In genomic region chr14:94384342-94384741, GRCh38 we compare ENCODE assay signal across 24 cellular contexts. TPM values are rescaled to one million over a fixed set of nuclear protein-coding genes. Genes with fewer than 3 reads are reported as not detected.
DNase-seq lines count a peak whose midpoint lies in the region; ATAC-seq, FAIRE-seq and TF ChIP-seq lines count a peak whose summit lies in the region.
"Had no signal": no experiment of that assay in that cellular context is flagged by ENCODE, and none has a peak within 500 bp of the region (broad histone marks: within the 10 kb centered on the region; RNA-seq: fewer than 3 reads in every experiment).

No MANE protein-coding gene starts in this region.

- TF ChIP-seq POLR2A in HepG2 (IDR thresholded peaks at IDR 0.05; ENCODE audit: insufficient read depth in 1 of 2, low read depth in 2 of 2, low read length in 2 of 2): peak; percentile 27 to 68; a peak in 3 of 4 replicates

- POLR2A ChIA-PET in HepG2 (lab: Yijun Ruan, JAX): interaction anchor here (1.1 to 7.4 kb wide), 6 partner anchors 8 to 62 kb away, joined by 5 to 180 read pairs (median 68); partner anchors contain the start of gene SERPINA6
- POLR2A ChIA-PET in WTC11 (lab: Charles Lee): no interaction called here

- H3K27ac ChIP-seq in colonic mucosa (peak overlapping the region; percentile 50), HepG2 (ENCODE audit: extremely low read length, insufficient read depth, low read length) (peak overlapping the region; percentile 90), subcutaneous abdominal adipose tissue (ENCODE audit: low read depth, low read length) (peak overlapping the region; percentile 60)

- peaks cover 0 to 3% (median 0%) of the 10 kb centered on the region in 7 donors for H3K9me3 Mint-ChIP-seq in CD14-positive monocyte
- no peaks in the 10 kb centered on the region for H3K9me3 Mint-ChIP-seq in WTC11
- H3K9me3 Mint-ChIP-seq: CD8-positive, alpha-beta memory T cell; GM23338 had no signal

- H3K36me3 Mint-ChIP-seq in CD14-positive monocyte (peaks cover 67 to 97% of the 10 kb centered on the region in 2 donors), WTC11 (no peaks in the 10 kb centered on the region)
- H3K36me3 Mint-ChIP-seq: CD8-positive, alpha-beta memory T cell had no signal

- no peak overlapping the region for H2AFZ ChIP-seq in HepG2 (ENCODE audit: low read length)
- H2AFZ ChIP-seq: GM23338 had no signal

- no peaks in the 10 kb centered on the region for H3K9me3 ChIP-seq in colonic mucosa
- no peaks in the 10 kb centered on the region for H3K9me3 ChIP-seq in HepG2 (ENCODE audit: low read length)
- no peaks in the 10 kb centered on the region for H3K9me3 ChIP-seq in subcutaneous abdominal adipose tissue (ENCODE audit: control insufficient read depth in 5 of 5, low read length in 5 of 5)
- H3K9me3 ChIP-seq: BE2C had no signal

- H3K4me1 Mint-ChIP-seq in CD14-positive monocyte: peaks cover 75% of the 10 kb centered on the region
- peaks cover 16% of the 10 kb centered on the region for H3K4me1 Mint-ChIP-seq in WTC11
- H3K4me1 Mint-ChIP-seq: CD8-positive, alpha-beta memory T cell had no signal

- intact Hi-C loops in CD14-positive monocyte (cut with micrococcal nuclease): loop anchor here in 1 of 2 donors (5.0 kb wide), 1 partner anchor 33 kb away; no protein-coding TSS in a partner anchor
- intact Hi-C loops in colonic mucosa (cut with DNase I): no loop called here
- intact Hi-C loops in HepG2 (cut with micrococcal nuclease; ENCODE audit: unreplicated experiment): no loop called here

- H3K9ac ChIP-seq in colonic mucosa (ENCODE audit: low read depth in 2 of 2, low read length in 2 of 2): no peak overlapping the region
- peak overlapping the region; percentile 93 for H3K9ac ChIP-seq in HepG2 (ENCODE audit: insufficient read depth, low read depth, low read length)
- no peak overlapping the region for H3K9ac ChIP-seq in subcutaneous abdominal adipose tissue (ENCODE audit: low read length in 5 of 5)

- peak overlapping the region; percentile 18 to 81 for H3K4me3 Mint-ChIP-seq in CD14-positive monocyte
- no peak overlapping the region for H3K4me3 Mint-ChIP-seq in WTC11
- H3K4me3 Mint-ChIP-seq: CD8-positive, alpha-beta memory T cell; GM23338 had no signal

- H3K27me3 Mint-ChIP-seq in CD14-positive monocyte (ENCODE audit: low read depth in 3 of 3) (peaks cover 0 to 3% (median under 1%) of the 10 kb centered on the region in 3 donors), WTC11 (ENCODE audit: low read depth) (0 out of 2 replicates have a peak, but pooled peaks cover 3% of the 10 kb centered on the region)

- H3K36me3 ChIP-seq in colonic mucosa (no peaks in the 10 kb centered on the region), HepG2 (replicated peaks in 1 of 2; ENCODE audit: control insufficient read depth in 1 of 2, insufficient read depth in 2 of 2, low read length in 2 of 2) (peaks cover 31 to 61% of the 10 kb centered on the region in 2 experiments), subcutaneous abdominal adipose tissue (ENCODE audit: control insufficient read depth in 5 of 5, insufficient read depth in 5 of 5, low read length in 5 of 5) (no peaks in the 10 kb centered on the region)
- H3K36me3 ChIP-seq: BE2C had no signal

- H3K4me3 ChIP-seq in colonic mucosa (no peak overlapping the region), HepG2 (replicated peaks in 1 of 3; ENCODE audit: insufficient read depth in 1 of 3, low read depth in 2 of 3, low read length in 3 of 3) (peak overlapping the region; percentile 69 to 92 (median 87)), subcutaneous abdominal adipose tissue (ENCODE audit: low read depth in 1 of 5, low read length in 5 of 5) (no peak overlapping the region)
- H3K4me3 ChIP-seq: GM23338, K562 had no signal

- H3K79me2 ChIP-seq in HepG2 (ENCODE audit: insufficient read depth, low read length): peaks cover 74% of the 10 kb centered on the region

- CTCF ChIA-PET in HepG2 (lab: Yijun Ruan, JAX; ENCODE audit: low intra/inter-chr PET ratio, low total read pairs): no interaction called here
- CTCF ChIA-PET in WTC11 (lab: Charles Lee): interaction anchor here (1.0 to 2.8 kb wide), 2 partner anchors 12 to 102 kb away, joined by 3 to 13 read pairs; no protein-coding TSS in a partner anchor

- peaks cover 82% of the 10 kb centered on the region for H4K20me1 ChIP-seq in HepG2 (ENCODE audit: insufficient read depth, low read length)

- no TSS peak for BruUV-seq in HepG2 (replicated peaks; lab: Mats Ljungman, UMichigan)

- no peak for TF ChIP-seq EP300 in HepG2 (IDR thresholded peaks at IDR 0.05; ENCODE audit: low read depth in 2 of 2, low read length in 2 of 2)
- TF ChIP-seq EP300 in HepG2 (CRISPR knock-in tag; IDR thresholded peaks at IDR 0.05; ENCODE audit: borderline replicate concordance): no peak

- H3K27ac Mint-ChIP-seq in CD14-positive monocyte (peak overlapping the region; percentile 88 to 99 (median 95)), WTC11 (no peak overlapping the region)
- H3K27ac Mint-ChIP-seq: CD8-positive, alpha-beta memory T cell; GM23338 had no signal

- H3K27me3 ChIP-seq in colonic mucosa: no peaks in the 10 kb centered on the region
- H3K27me3 ChIP-seq in HepG2 (ENCODE audit: control insufficient read depth in 1 of 2, insufficient read depth in 2 of 2, low read length in 2 of 2): no peaks in the 10 kb centered on the region; a peak in 1 of 5 replicates
- no peaks in the 10 kb centered on the region for H3K27me3 ChIP-seq in subcutaneous abdominal adipose tissue (ENCODE audit: control insufficient read depth in 5 of 5, insufficient read depth in 4 of 5, low read length in 5 of 5)

- TF ChIP-seq CTCF in CD14-positive monocyte (IDR thresholded peaks at IDR 0.05) (no peak), colonic mucosa (IDR thresholded peaks at IDR 0.05) (no peak), HepG2 (CRISPR knock-in tag; IDR thresholded peaks at IDR 0.05) (no peak), WTC11 (IDR thresholded peaks at IDR 0.05) (no peak)

- ATAC-seq in HepG2 (no peak), WTC11 (no peak)
- ATAC-seq: GM23338, HCT116, K562, Right ventricle myocardium inferior had no signal

- no peak for FAIRE-seq in HepG2 (lab: Jason Lieb, UNC)
- FAIRE-seq: A204.1, GM12891, K562, RCC 7860 had no signal

- 27% methylated on average over 5 of the region's 7 CpGs for WGBS in HepG2 (ENCODE audit: low lambda C conversion rate)

- in situ Hi-C loops in HepG2 (cut with HindIII; ENCODE audit: extremely low pct_ligation_motif_present, low pct_unique_long_range_greater_than_20kb): no loop called here

- H3K4me1 ChIP-seq in colonic mucosa (peaks cover 7% of the 10 kb centered on the region), HepG2 (ENCODE audit: insufficient read depth, low read length) (peaks cover 81% of the 10 kb centered on the region), subcutaneous abdominal adipose tissue (ENCODE audit: control insufficient read depth in 5 of 5, insufficient read depth in 5 of 5, low read length in 5 of 5) (peaks cover 2 to 37% (median 23%) of the 10 kb centered on the region in 5 donors)
- H3K4me1 ChIP-seq: BE2C had no signal

- no peak for DNase-seq in CD14-positive monocyte (ENCODE audit: low spot score)
- no peak for DNase-seq in colonic mucosa
- no peak for DNase-seq in HepG2 (ENCODE audit: low spot score)
- no peak for DNase-seq in WTC11 (ENCODE audit: low spot score)
- DNase-seq in activated CD4-positive, CD25-positive, alpha-beta regulatory T cell treated with anti-CD3 and anti-CD28 coated beads, Interleukin-2, amount 50 U/mL, for 72 hours: no peak
- no peak for DNase-seq in GF-D8 (lab: John Stamatoyannopoulos, UW)
- no peak for DNase-seq in NCI-H146 treated with DMSO at 0.1 percent for 48 hours (lab: John Stamatoyannopoulos, UW; ENCODE audit: unreplicated experiment)
- DNase-seq: BE2C; CD8-positive, alpha-beta memory T cell; DMS53; EL; NCI-H1105; NCI-H1694 treated with DMSO at 0.1 percent for 48 hours; NCI-H510A treated with DMSO at 0.1 percent for 48 hours; NCI-H774 had no signal

- no peak for TF ChIP-seq RAD21 in HepG2 (CRISPR knock-in tag; IDR thresholded peaks at IDR 0.05)

- peak overlapping the region; percentile 96 for H3K4me2 ChIP-seq in HepG2 (ENCODE audit: low read depth, low read length)

RNA-seq across cellular contexts. Expression of gene SERPINA1, which starts 4.1 kb away (rescaled TPM):
- polyA plus RNA-seq in CD14-positive monocyte: 1,000 to 10,000 TPM; 1,278 to 2,042 TPM
- 100 to 1,000 TPM; 153 to 278 TPM for total RNA-seq in colonic mucosa
- total RNA-seq in HepG2 (2016; rRNA removed; fragmentation: Illumina TruSeq; extraction: Trizol): 2,013 and 3,266 TPM in 2 replicates
- 1,032 and 1,133 TPM in 2 replicates for total RNA-seq in HepG2 (2016; cell fraction: cytosol; rRNA removed; fragmentation: Illumina TruSeq; extraction: Trizol; ENCODE audit: low read depth)
- total RNA-seq in HepG2 (2016; cell fraction: insoluble cytoplasmic fraction; rRNA removed; fragmentation: Illumina TruSeq; extraction: Trizol): 1,778 and 3,168 TPM in 2 replicates
- total RNA-seq in HepG2 (2016; cell fraction: membrane; rRNA removed; fragmentation: Illumina TruSeq; extraction: Trizol): 2,429 and 2,540 TPM in 2 replicates
- total RNA-seq in HepG2 (2016; cell fraction: nucleus; rRNA removed; fragmentation: Illumina TruSeq; extraction: Trizol): 3,105 and 3,600 TPM in 2 replicates
- 11,015 and 14,177 TPM in 2 replicates for polyA plus RNA-seq in HepG2 (2011; rRNA removed)
- polyA plus RNA-seq in HepG2 (2011; cell fraction: cytosol; rRNA removed): 9,533 and 11,655 TPM in 2 replicates
- 2,313 and 3,208 TPM in 2 replicates for polyA plus RNA-seq in HepG2 (2011; cell fraction: nucleus; rRNA removed)
- 7,481 and 10,843 TPM in 2 replicates for polyA plus RNA-seq in HepG2 (2012)
- 4,767 and 4,962 TPM in 2 replicates for polyA plus RNA-seq in HepG2 (2016; cell fraction: cytosol; fragmentation: Illumina TruSeq; extraction: Trizol; ENCODE audit: low read depth)
- 4,118 and 4,730 TPM in 2 replicates for polyA plus RNA-seq in HepG2 (2016; cell fraction: insoluble cytoplasmic fraction; fragmentation: Illumina TruSeq; extraction: Trizol; ENCODE audit: low read depth)
- polyA plus RNA-seq in HepG2 (2016; cell fraction: membrane; fragmentation: Illumina TruSeq; extraction: Trizol; ENCODE audit: low read depth): 6,083 and 6,679 TPM in 2 replicates
- polyA plus RNA-seq in HepG2 (2016; cell fraction: nucleus; fragmentation: Illumina TruSeq; extraction: Trizol; ENCODE audit: insufficient read depth, low read depth): 8,870 and 9,648 TPM in 2 replicates
- polyA minus RNA-seq in HepG2 (2011; rRNA and poly(A)+ RNA removed; ENCODE audit: low replicate concordance): 7.6 and 11,192 TPM in 2 replicates
- polyA minus RNA-seq in HepG2 (2011; cell fraction: cytosol; rRNA and poly(A)+ RNA removed): 3,443 and 4,995 TPM in 2 replicates
- 1,177 and 2,207 TPM in 2 replicates for polyA minus RNA-seq in HepG2 (2011; cell fraction: nucleus; rRNA and poly(A)+ RNA removed)
- total RNA-seq in WTC11 (2021): 5.1 to 7.2 TPM (median 6.8 TPM) in 3 replicates
- total RNA-seq: GM23338, OCI-LY7 had no signal
- polyA plus RNA-seq: CD8-positive, alpha-beta memory T cell; GM23338; K562 had no signal

RNA-seq across cellular contexts. Expression of gene SERPINA2, which starts 17.8 kb away (rescaled TPM):
- polyA plus RNA-seq in CD14-positive monocyte (not detected), HepG2 (2011; rRNA removed) (0.08 TPM in 1 of 2 replicates, not detected in the other)
- total RNA-seq in colonic mucosa (not detected), HepG2 (2016; rRNA removed; fragmentation: Illumina TruSeq; extraction: Trizol) (0.24 TPM in 1 of 2 replicates, not detected in the other), WTC11 (2021) (not detected in 3 replicates)
- total RNA-seq in HepG2 (2016; cell fraction: cytosol; rRNA removed; fragmentation: Illumina TruSeq; extraction: Trizol; ENCODE audit: low read depth): not detected in 2 replicates
- 0.21 TPM in 1 of 2 replicates, not detected in the other for total RNA-seq in HepG2 (2016; cell fraction: insoluble cytoplasmic fraction; rRNA removed; fragmentation: Illumina TruSeq; extraction: Trizol)
- total RNA-seq in HepG2 (2016; cell fraction: membrane; rRNA removed; fragmentation: Illumina TruSeq; extraction: Trizol): not detected in 2 replicates
- not detected in 2 replicates for total RNA-seq in HepG2 (2016; cell fraction: nucleus; rRNA removed; fragmentation: Illumina TruSeq; extraction: Trizol)
- not detected in 2 replicates for polyA plus RNA-seq in HepG2 (2011; cell fraction: cytosol; rRNA removed)
- polyA plus RNA-seq in HepG2 (2011; cell fraction: nucleus; rRNA removed): 0.81 and 0.84 TPM in 2 replicates
- 0.17 TPM in 1 of 2 replicates, not detected in the other for polyA plus RNA-seq in HepG2 (2012)
- not detected in 2 replicates for polyA plus RNA-seq in HepG2 (2016; cell fraction: cytosol; fragmentation: Illumina TruSeq; extraction: Trizol; ENCODE audit: low read depth)
- not detected in 2 replicates for polyA plus RNA-seq in HepG2 (2016; cell fraction: insoluble cytoplasmic fraction; fragmentation: Illumina TruSeq; extraction: Trizol; ENCODE audit: low read depth)
- polyA plus RNA-seq in HepG2 (2016; cell fraction: membrane; fragmentation: Illumina TruSeq; extraction: Trizol; ENCODE audit: low read depth): 0.21 TPM in 1 of 2 replicates, not detected in the other
- polyA plus RNA-seq in HepG2 (2016; cell fraction: nucleus; fragmentation: Illumina TruSeq; extraction: Trizol; ENCODE audit: insufficient read depth, low read depth): not detected in 2 replicates
- not detected in 2 replicates for polyA minus RNA-seq in HepG2 (2011; rRNA and poly(A)+ RNA removed; ENCODE audit: low replicate concordance)
- not detected in 2 replicates for polyA minus RNA-seq in HepG2 (2011; cell fraction: cytosol; rRNA and poly(A)+ RNA removed)
- 0.87 and 1.4 TPM in 2 replicates for polyA minus RNA-seq in HepG2 (2011; cell fraction: nucleus; rRNA and poly(A)+ RNA removed)
- total RNA-seq: CD8-positive, alpha-beta memory T cell; GM23338; K562; OCI-LY7; Right ventricle myocardium inferior had no signal
- polyA plus RNA-seq: CD8-positive, alpha-beta memory T cell; GM23338; K562 had no signal

Comparison
In these comparisons a context has a peak if more than half of its experiments do, and no peak if none do; other contexts are left out.
1. H3K4me3 ChIP-seq: peak in HepG2 (3 of 3); none in colonic mucosa (single experiment) and subcutaneous abdominal adipose tissue (0 of 5).
2. RNA of gene SERPINA1, which starts 4.1 kb away (total RNA-seq): 1,032 to 3,600 TPM in HepG2 and 153 to 278 TPM in colonic mucosa; 5.1 to 7.2 TPM in WTC11; every median in the first group is over 10 times any median in the second.
3. Peak in every context shown above with its lines, with median percentiles within 50 percentile points of each other: H3K27ac ChIP-seq.